8 cellular contexts compared by ENCODE assay signal in genomic region chr10:71694567-71694968, GRCh38. TPM values are rescaled to one million over a fixed set of nuclear protein-coding genes. Genes with fewer than 3 reads are reported as not detected.
DNase-seq lines count a peak whose midpoint lies in the region; ATAC-seq and TF ChIP-seq lines count a peak whose summit lies in the region.

No MANE protein-coding gene starts in this region.

- H3K4me3 Mint-ChIP-seq in activated naive CD4-positive, alpha-beta T cell treated with anti-CD3 and anti-CD28 coated beads, Interleukin-2, amount 10 ng/mL, durations not matched to agents 7 days and 5 days: peak overlapping the region; percentile 37

- no peaks in the 10 kb centered on the region for H3K9me3 ChIP-seq in MG63

- peak; percentile 71 for DNase-seq in activated naive CD4-positive, alpha-beta T cell treated with anti-CD3 and anti-CD28 coated beads, Interleukin-2, amount 10 ng/mL, durations not matched to agents 7 days and 5 days
- DNase-seq in putamen (ENCODE audit: low spot score) (peak; percentile 37), NCI-H2107 treated with DMSO at 0.1 percent for 48 hours (lab: John Stamatoyannopoulos, UW; ENCODE audit: unreplicated experiment) (no peak), MG63 (no peak), cerebellar nuclear complex (lab: John Stamatoyannopoulos, UW) (no peak)

- 0 out of 2 replicates have a peak overlapping the region, but pooled peaks have one; percentile 17 for H3K4me2 ChIP-seq in KMS-11

- no peak overlapping the region for H3K27ac ChIP-seq in KMS-11

- H3K27me3 ChIP-seq in KMS-11 (ENCODE audit: insufficient read depth, low read depth) (peaks cover 17% of the 10 kb centered on the region; the same call in 1 of the 2 replicates), MG63 (no peaks in the 10 kb centered on the region)

- H3K36me3 Mint-ChIP-seq in activated naive CD4-positive, alpha-beta T cell treated with anti-CD3 and anti-CD28 coated beads, Interleukin-2, amount 10 ng/mL, durations not matched to agents 7 days and 5 days: no peaks in the 10 kb centered on the region

- peak; percentile 89 for ATAC-seq in GM18502 (IDR thresholded peaks at IDR 0.05; ENCODE audit: poor library complexity, unreplicated experiment)
- ATAC-seq in GM21723 (IDR thresholded peaks at IDR 0.05; ENCODE audit: unreplicated experiment): peak; percentile 89

- H3K36me3 ChIP-seq in KMS-11 (ENCODE audit: insufficient read depth) (no peaks in the 10 kb centered on the region), MG63 (no peaks in the 10 kb centered on the region)

- H3K9me3 Mint-ChIP-seq in activated naive CD4-positive, alpha-beta T cell treated with anti-CD3 and anti-CD28 coated beads, Interleukin-2, amount 10 ng/mL, durations not matched to agents 7 days and 5 days: peaks cover 2% of the 10 kb centered on the region

- no peak overlapping the region for H2AFZ ChIP-seq in KMS-11 (ENCODE audit: low read depth)

- H4K20me1 ChIP-seq in KMS-11 (ENCODE audit: insufficient read depth): no peaks in the 10 kb centered on the region

- no peak overlapping the region for H3K4me3 ChIP-seq in KMS-11 (IDR thresholded peaks at IDR 0.05; ENCODE audit: insufficient read depth, low read depth, low read length)
- no peak overlapping the region for H3K4me3 ChIP-seq in MG63

- H3K27ac Mint-ChIP-seq in activated naive CD4-positive, alpha-beta T cell treated with anti-CD3 and anti-CD28 coated beads, Interleukin-2, amount 10 ng/mL, durations not matched to agents 7 days and 5 days: peak overlapping the region; percentile 86

- peaks cover 54% of the 10 kb centered on the region for H3K4me1 Mint-ChIP-seq in activated naive CD4-positive, alpha-beta T cell treated with anti-CD3 and anti-CD28 coated beads, Interleukin-2, amount 10 ng/mL, durations not matched to agents 7 days and 5 days

- no peak for TF ChIP-seq CTCF in KMS-11 (conservative IDR thresholded peaks at IDR 0.05; ENCODE audit: low read depth, low read length)

- no peak overlapping the region for H3K9ac ChIP-seq in KMS-11

- H3K79me2 ChIP-seq in KMS-11 (ENCODE audit: insufficient read depth, low read depth): no peaks in the 10 kb centered on the region

- H3K27me3 Mint-ChIP-seq in activated naive CD4-positive, alpha-beta T cell treated with anti-CD3 and anti-CD28 coated beads, Interleukin-2, amount 10 ng/mL, durations not matched to agents 7 days and 5 days: peaks cover 12% of the 10 kb centered on the region

- no peaks in the 10 kb centered on the region for H3K4me1 ChIP-seq in KMS-11 (ENCODE audit: low read depth, poor library complexity, severe bottlenecking)

- CTCF ChIA-PET in activated naive CD4-positive, alpha-beta T cell treated with anti-CD3 and anti-CD28 coated beads, Interleukin-2, amount 10 ng/mL, durations not matched to agents 7 days and 5 days (lab: Charles Lee): interaction anchor here (0.6 to 8.6 kb wide), 8 partner anchors 15 to 380 kb away, joined by 3 to 126 read pairs (median 3); no protein-coding TSS in a partner anchor

RNA-seq across cellular contexts. Expression of gene C10orf105, which starts 25.0 kb away (rescaled TPM):
- total RNA-seq in MG63 (2014; rRNA removed; shearing (Covaris generic); ENCODE audit: low replicate concordance): not detected in 2 replicates

Comparison
In these comparisons a context has a peak if more than half of its experiments do, and no peak if none do; other contexts are left out.
1. DNase-seq: peak in activated naive CD4-positive, alpha-beta T cell treated with anti-CD3 and anti-CD28 coated beads, Interleukin-2, amount 10 ng/mL, durations not matched to agents 7 days and 5 days (single experiment) and putamen (single experiment); none in NCI-H2107 treated with DMSO at 0.1 percent for 48 hours (single experiment), MG63 (single experiment) and cerebellar nuclear complex (0 of 2).